Comparison of ENCODE assay signal across 7 cellular contexts in the genomic region with DNA sequence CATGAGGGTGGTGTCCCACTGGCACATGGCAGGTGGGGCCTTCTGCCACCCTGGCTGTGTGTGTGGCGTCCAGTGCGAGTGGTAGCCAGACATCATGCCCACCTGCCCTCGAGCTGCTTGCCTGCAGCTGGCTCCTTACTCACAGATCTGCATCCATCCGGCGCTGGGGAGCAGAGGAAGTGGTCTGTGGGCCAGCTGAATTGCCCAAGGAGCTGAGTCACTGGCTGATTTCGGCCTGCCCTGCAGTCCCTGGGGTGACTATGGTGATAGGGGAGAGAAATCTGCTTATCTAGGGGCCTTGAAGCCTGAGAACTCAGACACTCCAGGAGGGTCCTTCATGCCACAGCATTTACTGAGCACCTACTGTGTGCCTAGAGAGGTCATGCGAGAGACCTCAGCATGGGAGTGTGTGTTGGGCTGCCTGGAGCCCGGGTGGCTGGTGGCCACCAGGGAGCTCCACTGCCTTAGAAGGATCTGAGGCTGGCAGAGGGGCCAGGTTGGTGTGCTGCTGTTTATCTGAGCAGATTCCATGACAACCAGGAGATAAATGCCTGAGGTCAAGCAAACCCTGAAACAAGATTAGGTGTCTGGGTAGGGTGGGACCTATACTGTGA. TPM values are rescaled to one million over a fixed set of nuclear protein-coding genes. Genes with fewer than 3 reads are reported as not detected.
DNase-seq lines count a peak whose midpoint lies in the region; ATAC-seq, FAIRE-seq and TF ChIP-seq lines count a peak whose summit lies in the region.

No MANE protein-coding gene starts in this region.

- peak overlapping the region; percentile 74 for H3K4me3 Mint-ChIP-seq in activated T-cell treated with anti-CD3 and anti-CD28 coated beads, Interleukin-2, amount 50 U/mL, for 24 hours

- TF ChIP-seq CTCF in OCI-LY3 (IDR thresholded peaks at IDR 0.05; ENCODE audit: low read depth, low read length) (peak; percentile 21), fibroblast of pulmonary artery (IDR thresholded peaks at IDR 0.05; ENCODE audit: low read length, missing control alignments) (peak; percentile 73), osteoblast (IDR thresholded peaks at IDR 0.05; ENCODE audit: extremely low read depth, low read depth, low read length) (peak; percentile 57)

- peak overlapping the region; percentile 60 for H3K4me2 ChIP-seq in OCI-LY3 (ENCODE audit: low read length)
- peak overlapping the region; percentile 73 for H3K4me2 ChIP-seq in osteoblast (ENCODE audit: insufficient read depth, low read length)

- H4K20me1 ChIP-seq in OCI-LY3 (ENCODE audit: insufficient read depth, low read length) (no peaks in the 10 kb centered on the region), osteoblast (ENCODE audit: insufficient read depth, low read length) (no peaks in the 10 kb centered on the region)

- peaks cover 80% of the 10 kb centered on the region for H3K4me1 ChIP-seq in OCI-LY3 (ENCODE audit: low read length)
- peaks cover 73% of the 10 kb centered on the region for H3K4me1 ChIP-seq in osteoblast (ENCODE audit: insufficient read depth, low read length)

- H3K4me3 ChIP-seq in OCI-LY3 (ENCODE audit: low read length) (no peak overlapping the region), fibroblast of pulmonary artery (replicated peaks; ENCODE audit: low read depth, low read length) (no peak overlapping the region), osteoblast (ENCODE audit: insufficient read depth, low read length) (peak overlapping the region; percentile 41)

- no peaks in the 10 kb centered on the region for H3K27me3 Mint-ChIP-seq in activated T-cell treated with anti-CD3 and anti-CD28 coated beads, Interleukin-2, amount 50 U/mL, for 24 hours

- H3K79me2 ChIP-seq in OCI-LY3 (ENCODE audit: low read length) (no peaks in the 10 kb centered on the region), osteoblast (ENCODE audit: insufficient read depth, low read length) (peaks cover 53% of the 10 kb centered on the region)

- FAIRE-seq in GM18507 (lab: Jason Lieb, UNC), result peak; percentile 86

- no peak overlapping the region for H2AFZ ChIP-seq in OCI-LY3 (ENCODE audit: low read depth, low read length)
- no peak overlapping the region for H2AFZ ChIP-seq in osteoblast (ENCODE audit: low read length)

- no peaks in the 10 kb centered on the region for H3K27me3 ChIP-seq in OCI-LY3 (ENCODE audit: low read depth, low read length)
- no peaks in the 10 kb centered on the region for H3K27me3 ChIP-seq in osteoblast (ENCODE audit: insufficient read depth, low read length)

- H3K9me3 ChIP-seq in OCI-LY3 (ENCODE audit: insufficient read depth, low read length) (no peaks in the 10 kb centered on the region), osteoblast (ENCODE audit: low read depth, low read length) (no peaks in the 10 kb centered on the region)

- peaks cover 48% of the 10 kb centered on the region for H3K36me3 Mint-ChIP-seq in activated T-cell treated with anti-CD3 and anti-CD28 coated beads, Interleukin-2, amount 50 U/mL, for 24 hours (ENCODE audit: low read depth)

- peak overlapping the region; percentile 74 for H3K27ac ChIP-seq in OCI-LY3 (ENCODE audit: low read length)
- peak overlapping the region; percentile 99 for H3K27ac ChIP-seq in osteoblast (ENCODE audit: low read depth, low read length)

- H3K9me3 Mint-ChIP-seq in activated T-cell treated with anti-CD3 and anti-CD28 coated beads, Interleukin-2, amount 50 U/mL, for 24 hours, result no peaks in the 10 kb centered on the region

- H3K4me1 Mint-ChIP-seq in activated T-cell treated with anti-CD3 and anti-CD28 coated beads, Interleukin-2, amount 50 U/mL, for 24 hours (ENCODE audit: low read depth), result peaks cover 97% of the 10 kb centered on the region

- ATAC-seq in HG02938 (IDR thresholded peaks at IDR 0.05; ENCODE audit: unreplicated experiment), result peak; percentile 33
- ATAC-seq in HG02970 (IDR thresholded peaks at IDR 0.05; ENCODE audit: low FRiP score, unreplicated experiment), result no peak

- H3K36me3 ChIP-seq in OCI-LY3 (replicated peaks; ENCODE audit: low read depth, low read length) (no peaks in the 10 kb centered on the region), osteoblast (ENCODE audit: insufficient read depth, low read length) (peaks cover 2% of the 10 kb centered on the region)

- DNase-seq in GM18507 (ENCODE audit: extremely low spot score, insufficient read length, low read depth) (no peak), fibroblast of pulmonary artery (ENCODE audit: low read depth) (peak; percentile 88), osteoblast (ENCODE audit: insufficient read length, low spot score, missing footprints) (peak; percentile 94)
- peak; percentile 77 for DNase-seq in activated T-cell treated with anti-CD3 and anti-CD28 coated beads, Interleukin-2, amount 50 U/mL, for 24 hours

- H3K27ac Mint-ChIP-seq in activated T-cell treated with anti-CD3 and anti-CD28 coated beads, Interleukin-2, amount 50 U/mL, for 24 hours, result peak overlapping the region; percentile 99

- peak overlapping the region; percentile 8; the same call in 1 of the 2 replicates for H3K9ac ChIP-seq in OCI-LY3 (ENCODE audit: low read length)

RNA-seq across cellular contexts. Expression of gene SLC22A5, which starts 57.1 kb away (rescaled TPM):
- 3.8 and 5.4 TPM in 2 replicates for total RNA-seq in osteoblast

Comparison
In these comparisons a context has a peak if more than half of its experiments do, and no peak if none do; other contexts are left out.
1. CTCF ChIP-seq: peak in every context shown above with its lines; median percentile 73 in fibroblast of pulmonary artery; 57 in osteoblast; 21 in OCI-LY3.